ENCODE assay signal across 15 cellular contexts in genomic region chr1:70874063-70874462, GRCh38.
DNase-seq lines count a peak whose midpoint lies in the region; TF ChIP-seq lines count a peak whose summit lies in the region.
"Had no signal": no experiment of that assay in that cellular context is flagged by ENCODE, and none has a peak within 500 bp of the region (broad histone marks: within the 10 kb centered on the region; RNA-seq: fewer than 3 reads in every experiment).

No MANE protein-coding gene starts in this region.

- H3K79me2 ChIP-seq in SK-N-SH (ENCODE audit: insufficient read depth), result no peaks in the 10 kb centered on the region

- H3K4me2 ChIP-seq in SK-N-SH, result no peak overlapping the region

- peaks cover 11% of the 10 kb centered on the region for H3K9me3 Mint-ChIP-seq in MCF 10A (ENCODE audit: unreplicated experiment)

- H3K27ac Mint-ChIP-seq in MCF 10A (ENCODE audit: low read depth, unreplicated experiment), result peak overlapping the region; percentile 1
- H3K27ac Mint-ChIP-seq: T-cell had no signal

- H3K9me2 ChIP-seq in SK-N-SH, result no peaks in the 10 kb centered on the region

- peaks cover 0 to 4% of the 10 kb centered on the region in 2 experiments; a peak in 1 of 4 replicates for H3K4me1 ChIP-seq in SK-N-SH (ENCODE audit: control insufficient read depth in 1 of 2, insufficient read depth in 2 of 2, low read depth in 1 of 2, low read length in 1 of 2)
- H3K4me1 ChIP-seq: Caco-2, Peyer's patch had no signal

- intact Hi-C loops in MCF 10A (cut with micrococcal nuclease) (no loop called here), lower leg skin (cut with DNase I; ENCODE audit: low total_unique reads) (no loop called here)

- H3K27ac ChIP-seq in SK-N-SH (ENCODE audit: low read depth in 2 of 2, low read length in 1 of 2), result no peak overlapping the region
- H3K27ac ChIP-seq: heart right ventricle, Peyer's patch, stomach had no signal

- in situ Hi-C loops in ACHN (cut with HindIII; ENCODE audit: low pct_ligation_motif_present, low pct_unique_long_range_greater_than_20kb, low sequenced_read_pairs), result no loop called here

- no peaks in the 10 kb centered on the region for H3K36me3 Mint-ChIP-seq in MCF 10A (ENCODE audit: insufficient read depth, unreplicated experiment)
- H3K36me3 Mint-ChIP-seq: T-cell had no signal

- DNase-seq in DMS53 (lab: John Stamatoyannopoulos, UW), result peak; percentile 70
- peak; percentile 47 for DNase-seq in MV-4-11 (lab: John Stamatoyannopoulos, UW)
- peak; percentile 7 for DNase-seq in MCF 10A (ENCODE audit: unreplicated experiment)
- DNase-seq in lower leg skin (ENCODE audit: low spot score in 2 of 2), result peak; percentile 29 to 86
- no peak for DNase-seq in stimulated activated CD4-positive, alpha-beta T cell treated with anti-CD3 and anti-CD28 coated beads, Interleukin-2, amount 100 ng/mL, for 24 hours
- DNase-seq in SK-N-SH, result no peak
- no peak for DNase-seq in ACHN
- no peak for DNase-seq in KG1 (lab: John Stamatoyannopoulos, UW)
- DNase-seq: activated gamma-delta T cell, Caco-2, heart right ventricle, NCI-H1417 treated with DMSO at 0.1 percent for 48 hours, stomach, T-cell had no signal

- H3K9ac ChIP-seq in SK-N-SH, result no peak overlapping the region

- H3K27me3 ChIP-seq in SK-N-SH (ENCODE audit: insufficient read depth), result no peaks in the 10 kb centered on the region
- H3K27me3 ChIP-seq: heart right ventricle, Peyer's patch, stomach had no signal

- no peak overlapping the region for H2AFZ ChIP-seq in SK-N-SH (ENCODE audit: low read depth)

- CTCF ChIA-PET in MCF 10A (lab: Yijun Ruan, JAX) (interaction anchor here (0.6 to 0.8 kb wide), 2 partner anchors 53 to 486 kb away, joined by 3 read pairs; no protein-coding TSS in a partner anchor), SK-N-SH (lab: Yijun Ruan, JAX) (no interaction called here)

- no TSS peak for BruUV-seq in MCF 10A (replicated peaks; lab: Mats Ljungman, UMichigan)

- TF ChIP-seq RAD21 in SK-N-SH (IDR thresholded peaks at IDR 0.05; ENCODE audit: low read length), result no peak

- WGBS in lower leg skin, 2 donors, result 25 to 27% methylated on average over 2 of the region's 2 CpGs
- 65% methylated on average over 2 of the region's 2 CpGs for WGBS in SK-N-SH (ENCODE audit: low lambda C conversion rate)

- no peak for TF ChIP-seq POLR2A in lower leg skin (IDR thresholded peaks at IDR 0.05)

- peaks cover 6% of the 10 kb centered on the region for H3K4me1 Mint-ChIP-seq in MCF 10A (ENCODE audit: insufficient read depth, unreplicated experiment)
- H3K4me1 Mint-ChIP-seq: T-cell had no signal

- POLR2A ChIA-PET in MCF 10A (lab: Yijun Ruan, JAX) (no interaction called here), SK-N-SH (lab: Yijun Ruan, JAX) (no interaction called here)

- no peak for TF ChIP-seq CTCF in MCF 10A (IDR thresholded peaks at IDR 0.05; ENCODE audit: unreplicated experiment)
- TF ChIP-seq CTCF in lower leg skin (IDR thresholded peaks at IDR 0.05), result no peak
- no peak for TF ChIP-seq CTCF in SK-N-SH (IDR thresholded peaks at IDR 0.05)

- no peak for TF ChIP-seq EP300 in SK-N-SH (IDR thresholded peaks at IDR 0.05; ENCODE audit: borderline replicate concordance in 1 of 2, low read depth in 1 of 2, low read length in 1 of 2)

- no peak overlapping the region for H3K4me3 Mint-ChIP-seq in MCF 10A (ENCODE audit: unreplicated experiment)
- H3K4me3 Mint-ChIP-seq: T-cell had no signal

- no peaks in the 10 kb centered on the region for H3K27me3 Mint-ChIP-seq in MCF 10A (ENCODE audit: insufficient read depth, unreplicated experiment)
- H3K27me3 Mint-ChIP-seq: T-cell had no signal

- H3K4me3 ChIP-seq in lower leg skin (ENCODE audit: low read depth, poor library complexity, severe bottlenecking) (no peak overlapping the region), SK-N-SH (ENCODE audit: low read depth in 2 of 2, low read length in 1 of 2) (no peak overlapping the region)
- H3K4me3 ChIP-seq: heart right ventricle, Peyer's patch, stomach had no signal

- no peaks in the 10 kb centered on the region for H3K36me3 ChIP-seq in SK-N-SH (replicated peaks in 1 of 2; ENCODE audit: control insufficient read depth in 1 of 2, insufficient read depth in 2 of 2, low read length in 1 of 2)
- H3K36me3 ChIP-seq: heart right ventricle, Peyer's patch, stomach had no signal

- no peaks in the 10 kb centered on the region for H4K20me1 ChIP-seq in SK-N-SH (ENCODE audit: insufficient read depth)

- H3K9me3 ChIP-seq in SK-N-SH, result no peaks in the 10 kb centered on the region
- H3K9me3 ChIP-seq: Caco-2, stomach had no signal

- H3F3A ChIP-seq in SK-N-SH (replicated peaks; ENCODE audit: insufficient read depth), result no peaks in the 10 kb centered on the region

TF ChIP-seq in SK-N-SH, 30 proteins besides CTCF, POLR2A, EP300 and RAD21:
- TF ChIP-seq TEAD4 (IDR thresholded peaks at IDR 0.05; ENCODE audit: borderline replicate concordance, insufficient read depth), result no peak
- TF ChIP-seq MEF2A (IDR thresholded peaks at IDR 0.05; ENCODE audit: borderline replicate concordance, low read depth), result no peak
- TF ChIP-seq MXI1 (IDR thresholded peaks at IDR 0.05; ENCODE audit: low read depth, low read length), result no peak
- no peak for TF ChIP-seq RFX5 (IDR thresholded peaks at IDR 0.05; ENCODE audit: low read length)
- TF ChIP-seq JUND (IDR thresholded peaks at IDR 0.05), result no peak

Comparison
In these comparisons a context has a peak if more than half of its experiments do, and no peak if none do; other contexts are left out.
1. DNase-seq: peak in DMS53 (single experiment), MV-4-11 (single experiment), MCF 10A (single experiment) and lower leg skin (2 of 2); none in stimulated activated CD4-positive, alpha-beta T cell treated with anti-CD3 and anti-CD28 coated beads, Interleukin-2, amount 100 ng/mL, for 24 hours (0 of 2), SK-N-SH (single experiment), ACHN (single experiment) and KG1 (single experiment).